Comparison of ENCODE assay signal across 20 cellular contexts in the genomic region with DNA sequence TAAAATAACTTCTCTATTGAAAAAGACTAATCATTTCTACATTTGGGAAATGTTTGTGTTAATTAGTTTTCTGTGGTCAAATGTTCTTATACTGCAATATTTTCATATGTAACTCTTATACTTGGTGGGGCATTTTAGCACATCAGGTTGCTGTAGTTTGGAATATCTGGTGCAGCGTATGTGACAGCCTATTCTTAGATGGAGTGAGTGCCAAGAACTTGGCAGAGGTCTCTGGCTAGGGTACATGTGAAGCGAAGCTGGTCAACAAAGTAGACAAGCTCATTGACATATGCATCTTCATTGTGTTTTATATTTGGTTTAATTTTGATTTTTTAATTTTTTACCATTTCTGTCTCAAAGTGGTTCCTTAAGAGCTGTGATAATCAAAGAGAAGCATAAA. TPM values are rescaled to one million over a fixed set of nuclear protein-coding genes. Genes with fewer than 3 reads are reported as not detected.
DNase-seq lines count a peak whose midpoint lies in the region; ATAC-seq, FAIRE-seq and TF ChIP-seq lines count a peak whose summit lies in the region.
"Had no signal": no experiment of that assay in that cellular context is flagged by ENCODE, and none has a peak within 500 bp of the region (broad histone marks: within the 10 kb centered on the region; RNA-seq: fewer than 3 reads in every experiment).

No MANE protein-coding gene starts in this region.

- peaks cover 54% of the 10 kb centered on the region for H3K36me3 Mint-ChIP-seq in MCF 10A (ENCODE audit: insufficient read depth, unreplicated experiment)

- no peaks in the 10 kb centered on the region for H3K27me3 Mint-ChIP-seq in MCF 10A (ENCODE audit: insufficient read depth, unreplicated experiment)
- H3K27me3 Mint-ChIP-seq: CD8-positive, alpha-beta memory T cell had no signal

- H3K27me3 ChIP-seq in mammary epithelial cell (ENCODE audit: insufficient read depth, low read length) (no peaks in the 10 kb centered on the region), heart left ventricle (no peaks in the 10 kb centered on the region), right cardiac atrium (ENCODE audit: control insufficient read depth, insufficient read depth) (no peaks in the 10 kb centered on the region)
- H3K27me3 ChIP-seq: BLaER1 had no signal

- intact Hi-C loops in mammary epithelial cell (cut with micrococcal nuclease) (no loop called here), MCF 10A (cut with micrococcal nuclease) (no loop called here), heart left ventricle (cut with DNase I) (no loop called here), right cardiac atrium (cut with DNase I) (loop anchor here in 1 of 4 donors (10.0 kb wide), 1 partner anchor 52 kb away; a partner anchor contains a TSS)

- no peak overlapping the region for H2AFZ ChIP-seq in mammary epithelial cell (ENCODE audit: low read depth, low read length)

- no peak for TF ChIP-seq POLR2A in H54 (IDR thresholded peaks at IDR 0.05; ENCODE audit: low read depth, low read length)
- TF ChIP-seq POLR2A in heart left ventricle (IDR thresholded peaks at IDR 0.05): no peak

- H3K4me3 Mint-ChIP-seq in MCF 10A (ENCODE audit: unreplicated experiment): no peak overlapping the region
- H3K4me3 Mint-ChIP-seq: CD8-positive, alpha-beta memory T cell; HFFc6 had no signal

- CTCF ChIA-PET in mammary epithelial cell (lab: Charles Lee; ENCODE audit: low non-redundant PET) (no interaction called here), MCF 10A (lab: Yijun Ruan, JAX) (interaction anchor here (0.6 to 1.3 kb wide), 4 partner anchors 12 to 161 kb away, joined by 3 to 4 read pairs (median 4); no protein-coding TSS in a partner anchor)

- DNase-seq in mammary epithelial cell: no peak
- DNase-seq in MCF 10A (ENCODE audit: unreplicated experiment): no peak
- DNase-seq in H54 (ENCODE audit: insufficient read length, low spot score): no peak
- DNase-seq in heart left ventricle: peak in 4 of 5 donors; percentile 23 to 41 (median 30)
- DNase-seq in right cardiac atrium: no peak
- no peak for DNase-seq in NCI-H1694 (lab: John Stamatoyannopoulos, UW)
- no peak for DNase-seq in OCI-M1 (lab: John Stamatoyannopoulos, UW)
- no peak for DNase-seq in NCI-H2029 treated with DMSO at 0.1 percent for 48 hours (lab: John Stamatoyannopoulos, UW)
- DNase-seq: 8988T; AML-193; Caco-2; CD8-positive, alpha-beta memory T cell; DND-41; GF-D8; GOT3; HFFc6 had no signal

- no TSS peak for BruUV-seq in mammary epithelial cell (replicated peaks; lab: Mats Ljungman, UMichigan)
- no TSS peak for BruUV-seq in MCF 10A (replicated peaks; lab: Mats Ljungman, UMichigan)

- peak; percentile 78 to 95 (median 90) for ATAC-seq in heart left ventricle
- peak; percentile 63 to 76 for ATAC-seq in right cardiac atrium

- no peak for TF ChIP-seq CTCF in mammary epithelial cell (conservative IDR thresholded peaks at IDR 0.05 in 1 of 2, IDR thresholded peaks at IDR 0.05 in 1 of 2; ENCODE audit: extremely low read depth in 1 of 2, insufficient read depth in 1 of 2, low read depth in 1 of 2, low read length in 2 of 2)
- no peak for TF ChIP-seq CTCF in MCF 10A (IDR thresholded peaks at IDR 0.05; ENCODE audit: unreplicated experiment)
- no peak for TF ChIP-seq CTCF in heart left ventricle (IDR thresholded peaks at IDR 0.05)

- peaks cover 5% of the 10 kb centered on the region for H3K4me1 Mint-ChIP-seq in MCF 10A (ENCODE audit: insufficient read depth, unreplicated experiment)

- H3K27ac ChIP-seq in mammary epithelial cell (ENCODE audit: insufficient read depth, low read depth, low read length): no peak overlapping the region
- no peak overlapping the region for H3K27ac ChIP-seq in heart left ventricle
- no peak overlapping the region for H3K27ac ChIP-seq in right cardiac atrium (ENCODE audit: low read length)
- H3K27ac ChIP-seq: BLaER1, HL-60 had no signal

- no peak overlapping the region for H3K27ac Mint-ChIP-seq in MCF 10A (ENCODE audit: low read depth, unreplicated experiment)
- H3K27ac Mint-ChIP-seq: HFFc6 had no signal

- H4K20me1 ChIP-seq in mammary epithelial cell (ENCODE audit: insufficient read depth, low read length): no peaks in the 10 kb centered on the region
- H4K20me1 ChIP-seq: BLaER1 had no signal

- in situ Hi-C loops in mammary epithelial cell (cut with MboI; ENCODE audit: low sequenced_read_pairs in 2 of 2): no loop called here

- H3K4me3 ChIP-seq in mammary epithelial cell (replicated peaks in 1 of 3; ENCODE audit: insufficient read depth in 1 of 3, low read depth in 2 of 3, low read length in 3 of 3) (no peak overlapping the region), heart left ventricle (no peak overlapping the region), right cardiac atrium (ENCODE audit: low read length) (no peak overlapping the region)
- H3K4me3 ChIP-seq: BLaER1, HAP-1 had no signal

- no peaks in the 10 kb centered on the region for H3K9me3 Mint-ChIP-seq in MCF 10A (ENCODE audit: unreplicated experiment)
- H3K9me3 Mint-ChIP-seq: CD8-positive, alpha-beta memory T cell; HFFc6 had no signal

- no peaks in the 10 kb centered on the region for H3K9me3 ChIP-seq in mammary epithelial cell (replicated peaks; ENCODE audit: insufficient read depth, low read length)
- H3K9me3 ChIP-seq in heart left ventricle: no peaks in the 10 kb centered on the region
- no peaks in the 10 kb centered on the region for H3K9me3 ChIP-seq in right cardiac atrium (ENCODE audit: control insufficient read depth, low read length)
- H3K9me3 ChIP-seq: BLaER1, Caco-2, HAP-1 had no signal

- no peaks in the 10 kb centered on the region for H3K4me1 ChIP-seq in mammary epithelial cell (ENCODE audit: insufficient read depth, low read length)
- peaks cover 0 to 17% (median 4%) of the 10 kb centered on the region in 12 donors for H3K4me1 ChIP-seq in heart left ventricle
- no peaks in the 10 kb centered on the region for H3K4me1 ChIP-seq in right cardiac atrium (ENCODE audit: control insufficient read depth, insufficient read depth, low read length)
- H3K4me1 ChIP-seq: BLaER1 had no signal

- POLR2A ChIA-PET in MCF 10A (lab: Yijun Ruan, JAX): no interaction called here

- peak overlapping the region; percentile 2 for H3K9ac ChIP-seq in mammary epithelial cell (ENCODE audit: insufficient read depth, low read length)
- H3K9ac ChIP-seq: BLaER1 had no signal

- H3K36me3 ChIP-seq in mammary epithelial cell (ENCODE audit: insufficient read depth, low read length) (peaks cover 22% of the 10 kb centered on the region), heart left ventricle (peaks cover 0 to 55% (median 27%) of the 10 kb centered on the region in 9 donors)

- FAIRE-seq in H54 (lab: Jason Lieb, UNC): peak; percentile 20
- FAIRE-seq: GM19239 had no signal

- H3K79me2 ChIP-seq in mammary epithelial cell (ENCODE audit: insufficient read depth, low read length): peaks cover 10% of the 10 kb centered on the region

- H3K4me2 ChIP-seq in mammary epithelial cell (ENCODE audit: insufficient read depth, low read depth, low read length): no peak overlapping the region
- H3K4me2 ChIP-seq: BLaER1 had no signal

- 89% methylated on average over 2 of the region's 2 CpGs for WGBS in mammary epithelial cell (ENCODE audit: low coverage, missing lambda C conversion rate)
- 44 to 67% (median 57%) methylated on average over 2 of the region's 2 CpGs for WGBS in heart left ventricle, 4 donors
- 53% methylated on average over 2 of the region's 2 CpGs for WGBS in right cardiac atrium

- dilution Hi-C loops in mammary epithelial cell (cut with HindIII; ENCODE audit: low sequenced_read_pairs): loop anchor here (5.0 kb wide), 1 partner anchor 99 kb away; no protein-coding TSS in a partner anchor

RNA-seq across cellular contexts. Expression of a gene that starts 53.2 kb away (rescaled TPM):
- total RNA-seq in mammary epithelial cell (100 to 1,000 TPM in 1 of 2 donors, 10 to 100 TPM in 1; 72.4 to 127 TPM), MCF 10A (2022) (35.5 and 49.4 TPM in 2 replicates), heart left ventricle (1 to 10 TPM in 6 of 9 donors, under 1 TPM in 3; 0.72 to 5.3 (median 1.8) TPM), right cardiac atrium (1 to 10 TPM; 1.6 to 2.0 (median 1.7) TPM)
- polyA plus RNA-seq in mammary epithelial cell (30.9 TPM), heart left ventricle (1 to 10 TPM; 2.4 to 6.1 TPM), right cardiac atrium (3.2 TPM)
- 37.2 TPM for polyA minus RNA-seq in mammary epithelial cell
- polyA plus RNA-seq: CD8-positive, alpha-beta memory T cell had no signal

Comparison
In these comparisons a context has a peak if more than half of its experiments do, and no peak if none do; other contexts are left out.
1. DNase-seq: peak in heart left ventricle (4 of 5); none in mammary epithelial cell (single experiment), MCF 10A (single experiment), H54 (single experiment), right cardiac atrium (0 of 3), NCI-H1694 (single experiment), OCI-M1 (single experiment) and NCI-H2029 treated with DMSO at 0.1 percent for 48 hours (single experiment).